In genomic region chr1:26368486-26368885, GRCh38 we compare ENCODE assay signal across 20 cellular contexts. TPM values are rescaled to one million over a fixed set of nuclear protein-coding genes. Genes with fewer than 3 reads are reported as not detected.
DNase-seq lines count a peak whose midpoint lies in the region; ATAC-seq, FAIRE-seq and TF ChIP-seq lines count a peak whose summit lies in the region.
"Had no signal": no experiment of that assay in that cellular context is flagged by ENCODE, and none has a peak within 500 bp of the region (broad histone marks: within the 10 kb centered on the region; RNA-seq: fewer than 3 reads in every experiment).

No MANE protein-coding gene starts in this region.

- H3K9me3 Mint-ChIP-seq in activated CD8-positive, alpha-beta T cell treated with anti-CD3 and anti-CD28 coated beads, Interleukin-2, amount 10 ng/mL, durations not matched to agents 7 days and 5 days (ENCODE audit: insufficient read depth), result peaks cover 11% of the 10 kb centered on the region
- no peaks in the 10 kb centered on the region for H3K9me3 Mint-ChIP-seq in activated CD8-positive, alpha-beta T cell treated with anti-CD3 and anti-CD28 coated beads for 36 hours
- no peaks in the 10 kb centered on the region for H3K9me3 Mint-ChIP-seq in natural killer cell
- H3K9me3 Mint-ChIP-seq in natural killer cell treated with Interleukin-12 subunit alpha and Interleukin-12 subunit beta and Interleukin-15 and Interleukin-18, amount 100 ng/mL, for 72 hours, result peaks cover 3% of the 10 kb centered on the region

- H3K27me3 ChIP-seq in K562 (ENCODE audit: control insufficient read depth in 2 of 2, insufficient read depth in 2 of 2, low read length in 2 of 2) (no peaks in the 10 kb centered on the region), right cardiac atrium (ENCODE audit: control insufficient read depth, insufficient read depth) (no peaks in the 10 kb centered on the region)

- in situ Hi-C loops in K562 (cut with MboI), result no loop called here

- peaks cover 73% of the 10 kb centered on the region for H3K4me1 Mint-ChIP-seq in activated CD8-positive, alpha-beta T cell treated with anti-CD3 and anti-CD28 coated beads, Interleukin-2, amount 10 ng/mL, durations not matched to agents 7 days and 5 days (ENCODE audit: low read depth)
- peaks cover 49% of the 10 kb centered on the region for H3K4me1 Mint-ChIP-seq in activated CD8-positive, alpha-beta T cell treated with anti-CD3 and anti-CD28 coated beads for 36 hours (ENCODE audit: low read depth)
- peaks cover 48 to 51% of the 10 kb centered on the region in 2 donors for H3K4me1 Mint-ChIP-seq in natural killer cell
- peaks cover 42 to 49% of the 10 kb centered on the region in 2 donors for H3K4me1 Mint-ChIP-seq in natural killer cell treated with Interleukin-12 subunit alpha and Interleukin-12 subunit beta and Interleukin-15 and Interleukin-18, amount 100 ng/mL, for 72 hours (ENCODE audit: low read depth in 2 of 2)

- 64% methylated on average over 3 of the region's 3 CpGs for WGBS in K562 (ENCODE audit: insufficient coverage, low coverage, missing lambda C conversion rate)
- 88% methylated on average over 3 of the region's 3 CpGs for WGBS in right cardiac atrium

- TF ChIP-seq EP300 in K562 (IDR thresholded peaks at IDR 0.05; ENCODE audit: low read length), result no peak

- no peaks in the 10 kb centered on the region for H3K36me3 ChIP-seq in K562 (ENCODE audit: control insufficient read depth, insufficient read depth, low read length)

- no peak for TF ChIP-seq RAD21 in K562 (CRISPR knock-in tag; conservative IDR thresholded peaks at IDR 0.05 in 1 of 2, IDR thresholded peaks at IDR 0.05 in 1 of 2)

- no peaks in the 10 kb centered on the region for H4K20me1 ChIP-seq in K562 (replicated peaks; ENCODE audit: control insufficient read depth, insufficient read depth, low read length)

- H3K27ac Mint-ChIP-seq in activated CD8-positive, alpha-beta T cell treated with anti-CD3 and anti-CD28 coated beads, Interleukin-2, amount 10 ng/mL, durations not matched to agents 7 days and 5 days, result no peak overlapping the region
- no peak overlapping the region for H3K27ac Mint-ChIP-seq in activated CD8-positive, alpha-beta T cell treated with anti-CD3 and anti-CD28 coated beads for 36 hours
- no peak overlapping the region for H3K27ac Mint-ChIP-seq in natural killer cell
- H3K27ac Mint-ChIP-seq in natural killer cell treated with Interleukin-12 subunit alpha and Interleukin-12 subunit beta and Interleukin-15 and Interleukin-18, amount 100 ng/mL, for 72 hours, result no peak overlapping the region
- H3K27ac Mint-ChIP-seq: CD4-positive, alpha-beta T cell had no signal

- no peaks in the 10 kb centered on the region for H3K9me1 ChIP-seq in K562 (ENCODE audit: control insufficient read depth, insufficient read depth, low read length)

- H3K9ac ChIP-seq in K562 (ENCODE audit: insufficient read depth in 1 of 2, low read depth in 2 of 2, low read length in 2 of 2), result no peak overlapping the region

- H3K4me3 ChIP-seq in K562 (no peak overlapping the region), right cardiac atrium (ENCODE audit: low read length) (no peak overlapping the region)
- H3K4me3 ChIP-seq: A549, GM12878 had no signal

- peak overlapping the region; percentile 4 for H3K4me3 Mint-ChIP-seq in activated CD8-positive, alpha-beta T cell treated with anti-CD3 and anti-CD28 coated beads, Interleukin-2, amount 10 ng/mL, durations not matched to agents 7 days and 5 days
- H3K4me3 Mint-ChIP-seq in activated CD8-positive, alpha-beta T cell treated with anti-CD3 and anti-CD28 coated beads for 36 hours, result no peak overlapping the region
- peak overlapping the region; percentile 28 for H3K4me3 Mint-ChIP-seq in natural killer cell
- no peak overlapping the region for H3K4me3 Mint-ChIP-seq in natural killer cell treated with Interleukin-12 subunit alpha and Interleukin-12 subunit beta and Interleukin-15 and Interleukin-18, amount 100 ng/mL, for 72 hours
- H3K4me3 Mint-ChIP-seq: CD4-positive, alpha-beta T cell had no signal

- CTCF ChIA-PET in activated CD8-positive, alpha-beta T cell treated with anti-CD3 and anti-CD28 coated beads, Interleukin-2, amount 10 ng/mL, durations not matched to agents 7 days and 5 days (lab: Charles Lee), result interaction anchor here (2.0 kb wide), 2 partner anchors 23 to 49 kb away, joined by 8 to 11 read pairs; no protein-coding TSS in a partner anchor
- CTCF ChIA-PET in activated CD8-positive, alpha-beta T cell treated with anti-CD3 and anti-CD28 coated beads for 36 hours (lab: Charles Lee), result interaction anchor here (1.8 kb wide), 1 partner anchor 47 kb away, joined by 4 read pairs; no protein-coding TSS in a partner anchor
- CTCF ChIA-PET in K562 (lab: Yijun Ruan, JAX; ENCODE audit: low intra/inter-chr PET ratio), result no interaction called here

- no peak overlapping the region for H3K4me2 ChIP-seq in K562 (ENCODE audit: insufficient read depth, low read length)
- H3K4me2 ChIP-seq: A549 had no signal

- POLR2A ChIA-PET in activated CD8-positive, alpha-beta T cell treated with anti-CD3 and anti-CD28 coated beads, Interleukin-2, amount 10 ng/mL, durations not matched to agents 7 days and 5 days (lab: Charles Lee), result no interaction called here
- POLR2A ChIA-PET in activated CD8-positive, alpha-beta T cell treated with anti-CD3 and anti-CD28 coated beads for 36 hours (lab: Charles Lee), result no interaction called here
- POLR2A ChIA-PET in K562 (lab: Yijun Ruan, JAX), result interaction anchor here (1.1 kb wide), 1 partner anchor 8 kb away, joined by 3 read pairs; no protein-coding TSS in a partner anchor

- no peak for DNase-seq in activated CD8-positive, alpha-beta T cell treated with anti-CD3 and anti-CD28 coated beads, Interleukin-2, amount 10 ng/mL, durations not matched to agents 7 days and 5 days
- no peak for DNase-seq in activated CD8-positive, alpha-beta T cell treated with anti-CD3 and anti-CD28 coated beads for 36 hours
- DNase-seq in natural killer cell (no peak), K562 (ENCODE audit: extremely low read depth in 1 of 4, low spot score in 3 of 4) (no peak), right cardiac atrium (no peak), NCI-H510A (lab: John Stamatoyannopoulos, UW) (no peak), inferior parietal cortex (ENCODE audit: extremely low spot score) (no peak)
- no peak for DNase-seq in natural killer cell treated with Interleukin-12 subunit alpha and Interleukin-12 subunit beta and Interleukin-15 and Interleukin-18, amount 100 ng/mL, for 72 hours (ENCODE audit: low spot score)
- DNase-seq: AML-193; Calu3; CD4-positive, alpha-beta T cell; DMS79 treated with DMSO at 0.1 percent for 48 hours; GOT3 had no signal

- TF ChIP-seq POLR2A in K562 (conservative IDR thresholded peaks at IDR 0.05), result no peak

- H3K27me3 Mint-ChIP-seq in activated CD8-positive, alpha-beta T cell treated with anti-CD3 and anti-CD28 coated beads, Interleukin-2, amount 10 ng/mL, durations not matched to agents 7 days and 5 days (ENCODE audit: low read depth), result peaks cover 2% of the 10 kb centered on the region
- H3K27me3 Mint-ChIP-seq in activated CD8-positive, alpha-beta T cell treated with anti-CD3 and anti-CD28 coated beads for 36 hours, result peaks cover 3% of the 10 kb centered on the region
- H3K27me3 Mint-ChIP-seq in natural killer cell (ENCODE audit: low read depth in 2 of 2), result peaks cover 16 to 32% of the 10 kb centered on the region in 2 donors
- peaks cover 20 to 29% of the 10 kb centered on the region in 2 donors for H3K27me3 Mint-ChIP-seq in natural killer cell treated with Interleukin-12 subunit alpha and Interleukin-12 subunit beta and Interleukin-15 and Interleukin-18, amount 100 ng/mL, for 72 hours

- no peak for FAIRE-seq in K562 (lab: Jason Lieb, UNC)
- FAIRE-seq: A549, GM12878 had no signal

- H2AFZ ChIP-seq in K562 (ENCODE audit: low read depth, low read length), result no peak overlapping the region

- peaks cover 26% of the 10 kb centered on the region for H3K36me3 Mint-ChIP-seq in activated CD8-positive, alpha-beta T cell treated with anti-CD3 and anti-CD28 coated beads, Interleukin-2, amount 10 ng/mL, durations not matched to agents 7 days and 5 days (ENCODE audit: low read depth)
- H3K36me3 Mint-ChIP-seq in activated CD8-positive, alpha-beta T cell treated with anti-CD3 and anti-CD28 coated beads for 36 hours (ENCODE audit: low read depth), result peaks cover 5% of the 10 kb centered on the region
- H3K36me3 Mint-ChIP-seq in natural killer cell, result no peaks in the 10 kb centered on the region
- peaks cover 5% of the 10 kb centered on the region for H3K36me3 Mint-ChIP-seq in natural killer cell treated with Interleukin-12 subunit alpha and Interleukin-12 subunit beta and Interleukin-15 and Interleukin-18, amount 100 ng/mL, for 72 hours

- no peak for TF ChIP-seq CTCF in activated CD8-positive, alpha-beta T cell treated with anti-CD3 and anti-CD28 coated beads for 36 hours (IDR thresholded peaks at IDR 0.05)
- TF ChIP-seq CTCF in natural killer cell (IDR thresholded peaks at IDR 0.05), result no peak
- no peak for TF ChIP-seq CTCF in K562 (IDR thresholded peaks at IDR 0.05 in 2 of 3, conservative IDR thresholded peaks at IDR 0.05 in 1 of 3; ENCODE audit: insufficient read depth in 2 of 3, low read depth in 1 of 3, low read length in 3 of 3)

- no peak for ATAC-seq in activated CD8-positive, alpha-beta T cell treated with anti-CD3 and anti-CD28 coated beads, Interleukin-2, amount 10 ng/mL, durations not matched to agents 7 days and 5 days
- ATAC-seq in activated CD8-positive, alpha-beta T cell treated with anti-CD3 and anti-CD28 coated beads for 36 hours, result no peak
- ATAC-seq in natural killer cell (no peak), K562 (no peak), right cardiac atrium (no peak)
- ATAC-seq in natural killer cell treated with Interleukin-12 subunit alpha and Interleukin-12 subunit beta and Interleukin-15 and Interleukin-18, amount 100 ng/mL, for 72 hours, result no peak
- ATAC-seq: A549, GM12878, HCT116 had no signal

- H3K4me1 ChIP-seq in K562 (replicated peaks in 1 of 2; ENCODE audit: control insufficient read depth in 2 of 2, insufficient read depth in 2 of 2, low read length in 2 of 2) (peaks cover 0 to 9% of the 10 kb centered on the region in 2 experiments; a peak in 3 of 5 replicates), right cardiac atrium (ENCODE audit: control insufficient read depth, insufficient read depth, low read length) (no peaks in the 10 kb centered on the region)

- H3K9me3 ChIP-seq in K562 (replicated peaks; ENCODE audit: control insufficient read depth, insufficient read depth, low read depth, low read length), result peaks cover 4% of the 10 kb centered on the region; the same call in 1 of the 2 replicates
- no peaks in the 10 kb centered on the region for H3K9me3 ChIP-seq in right cardiac atrium (ENCODE audit: control insufficient read depth, low read length)
- H3K9me3 ChIP-seq: A549 had no signal

- no peak overlapping the region for H3K27ac ChIP-seq in K562 (ENCODE audit: extremely low read depth, low read depth, low read length)
- H3K27ac ChIP-seq in right cardiac atrium (ENCODE audit: low read length), result no peak overlapping the region
- H3K27ac ChIP-seq: 22Rv1, A549, C4-2B had no signal

- intact Hi-C loops in activated CD8-positive, alpha-beta T cell treated with anti-CD3 and anti-CD28 coated beads for 36 hours (cut with micrococcal nuclease), result no loop called here
- intact Hi-C loops in natural killer cell (cut with micrococcal nuclease), result loop anchor here (10.0 kb wide), 1 partner anchor 46 kb away; the partner anchor contains the start of gene LIN28A
- intact Hi-C loops in K562 (cut with micrococcal nuclease), result loop anchor here (1.0 kb wide), 1 partner anchor 23 kb away; no protein-coding TSS in a partner anchor
- intact Hi-C loops in right cardiac atrium (cut with DNase I), result no loop called here

- H3K79me2 ChIP-seq in K562 (ENCODE audit: control insufficient read depth, insufficient read depth, low read length), result no peaks in the 10 kb centered on the region

- no TSS peak for BruUV-seq in K562 (replicated peaks; lab: Mats Ljungman, UMichigan)

RNA-seq across cellular contexts. Expression of gene ZNF683, which starts 4.1 kb away (rescaled TPM):
- total RNA-seq in activated CD8-positive, alpha-beta T cell treated with anti-CD3 and anti-CD28 coated beads, Interleukin-2, amount 10 ng/mL, durations not matched to agents 7 days and 5 days, result 10 to 100 TPM; 24.0 to 26.6 TPM
- 1 to 10 TPM in 1 of 2 experiments, under 1 TPM in 1; 0.69 to 1.3 TPM for total RNA-seq in activated CD8-positive, alpha-beta T cell treated with anti-CD3 and anti-CD28 coated beads for 36 hours
- 10 to 100 TPM in 2 of 3 donors, 1 to 10 TPM in 1; 9.6 to 38.2 (median 19.7) TPM for total RNA-seq in natural killer cell
- not detected for total RNA-seq in natural killer cell treated with Interleukin-12 subunit alpha and Interleukin-12 subunit beta and Interleukin-15 and Interleukin-18, amount 100 ng/mL, for 72 hours
- not detected in 2 replicates for total RNA-seq in K562 (2011; cell fraction: chromatin; rRNA removed; ENCODE audit: low replicate concordance)
- not detected in 2 replicates for total RNA-seq in K562 (2011; cell fraction: nucleolus; rRNA removed)
- not detected in 2 replicates for total RNA-seq in K562 (2011; cell fraction: nucleoplasm; rRNA removed)
- total RNA-seq in K562 (2014; rRNA removed), result not detected in 2 replicates
- total RNA-seq in K562 (2014; rRNA removed; fragmentation: Illumina TruSeq; extraction: Trizol), result not detected in 2 replicates
- total RNA-seq in K562 (2015; rRNA removed; fragmentation: Illumina TruSeq; extraction: Trizol), result not detected in 2 replicates
- total RNA-seq in K562 (2021), result not detected in 2 replicates
- polyA plus RNA-seq in K562 (2011; rRNA removed), result not detected in 2 replicates
- not detected in 2 replicates for polyA plus RNA-seq in K562 (2011; cell fraction: cytosol; rRNA removed)
- not detected in 2 replicates for polyA plus RNA-seq in K562 (2011; cell fraction: nucleus; rRNA removed)
- not detected in 2 replicates for polyA plus RNA-seq in K562 (2012)
- polyA plus RNA-seq in K562 (2014; fragmentation: Illumina TruSeq; extraction: Trizol), result not detected in 2 replicates
- polyA plus RNA-seq in K562 (2014; fragmentation: Nextera tagmentation; extraction: Ambion mirVana), result not detected
- not detected in 2 replicates for polyA plus RNA-seq in K562 (2014; rRNA removed)
- not detected in 2 replicates for polyA minus RNA-seq in K562 (2011; rRNA and poly(A)+ RNA removed)
- polyA minus RNA-seq in K562 (2011; cell fraction: cytosol; rRNA and poly(A)+ RNA removed), result not detected in 2 replicates
- polyA minus RNA-seq in K562 (2011; cell fraction: nucleus; rRNA and poly(A)+ RNA removed), result not detected in 2 replicates
- under 1 TPM in 1 of 4 donors, not detected in 3; 0.23 TPM for total RNA-seq in right cardiac atrium
- not detected for polyA plus RNA-seq in right cardiac atrium
- total RNA-seq: Calu3, GM12878, H7 had no signal
- polyA plus RNA-seq: A549, BJ, GM12878 had no signal

RNA-seq across cellular contexts. Expression of gene CRYBG2, which starts 14.6 kb away (rescaled TPM):
- total RNA-seq in activated CD8-positive, alpha-beta T cell treated with anti-CD3 and anti-CD28 coated beads, Interleukin-2, amount 10 ng/mL, durations not matched to agents 7 days and 5 days, result 1 to 10 TPM; 7.6 to 8.7 TPM
- 1 to 10 TPM; 4.5 to 6.4 TPM for total RNA-seq in activated CD8-positive, alpha-beta T cell treated with anti-CD3 and anti-CD28 coated beads for 36 hours
- total RNA-seq in natural killer cell (1 to 10 TPM; 2.5 to 5.8 (median 3.2) TPM), K562 (2014; rRNA removed) (7.5 and 12.6 TPM in 2 replicates), K562 (2014; rRNA removed; fragmentation: Illumina TruSeq; extraction: Trizol) (1.3 and 2.1 TPM in 2 replicates), K562 (2015; rRNA removed; fragmentation: Illumina TruSeq; extraction: Trizol) (1.9 and 2.5 TPM in 2 replicates), K562 (2021) (8.5 and 8.8 TPM in 2 replicates), right cardiac atrium (not detected)
- under 1 TPM in 1 of 2 donors, not detected in 1; 0.95 TPM for total RNA-seq in natural killer cell treated with Interleukin-12 subunit alpha and Interleukin-12 subunit beta and Interleukin-15 and Interleukin-18, amount 100 ng/mL, for 72 hours
- 7.8 and 10.7 TPM in 2 replicates for total RNA-seq in K562 (2011; cell fraction: chromatin; rRNA removed; ENCODE audit: low replicate concordance)
- total RNA-seq in K562 (2011; cell fraction: nucleolus; rRNA removed), result 10.0 and 10.2 TPM in 2 replicates
- 5.7 and 6.5 TPM in 2 replicates for total RNA-seq in K562 (2011; cell fraction: nucleoplasm; rRNA removed)
- polyA plus RNA-seq in K562 (2011; rRNA removed) (3.3 and 3.8 TPM in 2 replicates), K562 (2014; fragmentation: Illumina TruSeq; extraction: Trizol) (3.7 and 5.1 TPM in 2 replicates), K562 (2014; fragmentation: Nextera tagmentation; extraction: Ambion mirVana) (1 to 10 TPM in 1 of 2 experiments, under 1 TPM in 1; 0.39 to 2.4 TPM), K562 (2014; rRNA removed) (3.1 and 8.1 TPM in 2 replicates), right cardiac atrium (not detected)
- polyA plus RNA-seq in K562 (2011; cell fraction: cytosol; rRNA removed), result 4.8 and 8.5 TPM in 2 replicates
- polyA plus RNA-seq in K562 (2011; cell fraction: nucleus; rRNA removed), result 6.5 and 9.6 TPM in 2 replicates
- 4.3 and 24.3 TPM in 2 replicates for polyA plus RNA-seq in K562 (2012)
- polyA minus RNA-seq in K562 (2011; rRNA and poly(A)+ RNA removed), result 1.6 and 1.9 TPM in 2 replicates
- 5.9 and 7.5 TPM in 2 replicates for polyA minus RNA-seq in K562 (2011; cell fraction: cytosol; rRNA and poly(A)+ RNA removed)
- 2.6 and 4.4 TPM in 2 replicates for polyA minus RNA-seq in K562 (2011; cell fraction: nucleus; rRNA and poly(A)+ RNA removed)

RNA-seq across cellular contexts. Expression of gene LIN28A, which starts 42.1 kb away (rescaled TPM):
- total RNA-seq in activated CD8-positive, alpha-beta T cell treated with anti-CD3 and anti-CD28 coated beads, Interleukin-2, amount 10 ng/mL, durations not matched to agents 7 days and 5 days, result not detected
- not detected for total RNA-seq in activated CD8-positive, alpha-beta T cell treated with anti-CD3 and anti-CD28 coated beads for 36 hours
- not detected for total RNA-seq in natural killer cell
- not detected for total RNA-seq in natural killer cell treated with Interleukin-12 subunit alpha and Interleukin-12 subunit beta and Interleukin-15 and Interleukin-18, amount 100 ng/mL, for 72 hours
- 0.51 and 0.97 TPM in 2 replicates for total RNA-seq in K562 (2011; cell fraction: chromatin; rRNA removed; ENCODE audit: low replicate concordance)
- 0.53 and 0.67 TPM in 2 replicates for total RNA-seq in K562 (2011; cell fraction: nucleolus; rRNA removed)
- total RNA-seq in K562 (2011; cell fraction: nucleoplasm; rRNA removed), result 0.81 and 1.5 TPM in 2 replicates
- 3.1 and 3.8 TPM in 2 replicates for total RNA-seq in K562 (2014; rRNA removed)
- total RNA-seq in K562 (2014; rRNA removed; fragmentation: Illumina TruSeq; extraction: Trizol), result 4.3 and 4.5 TPM in 2 replicates
- 4.5 and 5.4 TPM in 2 replicates for total RNA-seq in K562 (2015; rRNA removed; fragmentation: Illumina TruSeq; extraction: Trizol)
- 5.1 TPM in 2 replicates for total RNA-seq in K562 (2021)
- 0.26 and 5.2 TPM in 2 replicates for polyA plus RNA-seq in K562 (2011; rRNA removed)
- polyA plus RNA-seq in K562 (2011; cell fraction: cytosol; rRNA removed), result 0.25 and 1.9 TPM in 2 replicates
- 0.15 and 1.7 TPM in 2 replicates for polyA plus RNA-seq in K562 (2011; cell fraction: nucleus; rRNA removed)
- polyA plus RNA-seq in K562 (2012), result 0.24 and 1.0 TPM in 2 replicates
- polyA plus RNA-seq in K562 (2014; fragmentation: Illumina TruSeq; extraction: Trizol), result 3.5 and 3.9 TPM in 2 replicates
- polyA plus RNA-seq in K562 (2014; fragmentation: Nextera tagmentation; extraction: Ambion mirVana), result 1 to 10 TPM in 1 of 2 experiments, under 1 TPM in 1; 0.80 to 1.0 TPM
- polyA plus RNA-seq in K562 (2014; rRNA removed), result 2.4 and 3.2 TPM in 2 replicates
- 0.69 and 13.6 TPM in 2 replicates for polyA minus RNA-seq in K562 (2011; rRNA and poly(A)+ RNA removed)
- polyA minus RNA-seq in K562 (2011; cell fraction: cytosol; rRNA and poly(A)+ RNA removed), result 0.36 and 6.4 TPM in 2 replicates
- polyA minus RNA-seq in K562 (2011; cell fraction: nucleus; rRNA and poly(A)+ RNA removed), result 0.11 and 0.81 TPM in 2 replicates
- not detected for total RNA-seq in right cardiac atrium
- polyA plus RNA-seq in right cardiac atrium, result not detected
- total RNA-seq: Calu3; CD4-positive, alpha-beta T cell had no signal
- polyA plus RNA-seq: BJ had no signal

RNA-seq across cellular contexts. Expression of gene CD52, which starts 50.7 kb away (rescaled TPM):
- total RNA-seq in activated CD8-positive, alpha-beta T cell treated with anti-CD3 and anti-CD28 coated beads, Interleukin-2, amount 10 ng/mL, durations not matched to agents 7 days and 5 days, result 1,000 to 10,000 TPM; 1,112 to 1,180 TPM
- 100 to 1,000 TPM; 324 to 344 TPM for total RNA-seq in activated CD8-positive, alpha-beta T cell treated with anti-CD3 and anti-CD28 coated beads for 36 hours
- 100 to 1,000 TPM; 454 to 485 (median 482) TPM for total RNA-seq in natural killer cell
- 10 to 100 TPM in 1 of 2 donors, 1 to 10 TPM in 1; 8.1 to 17.2 TPM for total RNA-seq in natural killer cell treated with Interleukin-12 subunit alpha and Interleukin-12 subunit beta and Interleukin-15 and Interleukin-18, amount 100 ng/mL, for 72 hours
- total RNA-seq in K562 (2011; cell fraction: chromatin; rRNA removed; ENCODE audit: low replicate concordance), result 26.7 and 65.5 TPM in 2 replicates
- 72.0 and 78.5 TPM in 2 replicates for total RNA-seq in K562 (2011; cell fraction: nucleolus; rRNA removed)
- total RNA-seq in K562 (2011; cell fraction: nucleoplasm; rRNA removed), result 50.2 and 55.9 TPM in 2 replicates
- 34.9 and 43.3 TPM in 2 replicates for total RNA-seq in K562 (2014; rRNA removed)
- 127 TPM in 2 replicates for total RNA-seq in K562 (2014; rRNA removed; fragmentation: Illumina TruSeq; extraction: Trizol)
- 182 and 185 TPM in 2 replicates for total RNA-seq in K562 (2015; rRNA removed; fragmentation: Illumina TruSeq; extraction: Trizol)
- 70.9 and 90.7 TPM in 2 replicates for total RNA-seq in K562 (2021)
- 312 and 418 TPM in 2 replicates for polyA plus RNA-seq in K562 (2011; rRNA removed)
- polyA plus RNA-seq in K562 (2011; cell fraction: cytosol; rRNA removed), result 457 and 520 TPM in 2 replicates
- 77.7 and 147 TPM in 2 replicates for polyA plus RNA-seq in K562 (2011; cell fraction: nucleus; rRNA removed)
- 170 and 195 TPM in 2 replicates for polyA plus RNA-seq in K562 (2012)
- polyA plus RNA-seq in K562 (2014; fragmentation: Illumina TruSeq; extraction: Trizol), result 147 and 173 TPM in 2 replicates
- 100 to 1,000 TPM; 355 to 488 TPM for polyA plus RNA-seq in K562 (2014; fragmentation: Nextera tagmentation; extraction: Ambion mirVana)
- polyA plus RNA-seq in K562 (2014; rRNA removed), result 152 and 198 TPM in 2 replicates
- polyA minus RNA-seq in K562 (2011; rRNA and poly(A)+ RNA removed), result 56.1 and 74.7 TPM in 2 replicates
- polyA minus RNA-seq in K562 (2011; cell fraction: cytosol; rRNA and poly(A)+ RNA removed), result 28.1 and 33.6 TPM in 2 replicates
- polyA minus RNA-seq in K562 (2011; cell fraction: nucleus; rRNA and poly(A)+ RNA removed), result 6.9 and 14.1 TPM in 2 replicates
- 1 to 10 TPM; 1.8 to 5.7 (median 4.1) TPM for total RNA-seq in right cardiac atrium
- polyA plus RNA-seq in right cardiac atrium, result 4.5 TPM
- total RNA-seq: Calu3 had no signal
- polyA plus RNA-seq: A549, BJ had no signal

Comparison
In these comparisons a context has a peak if more than half of its experiments do, and no peak if none do; other contexts are left out.
1. H3K4me3 Mint-ChIP-seq: peak in activated CD8-positive, alpha-beta T cell treated with anti-CD3 and anti-CD28 coated beads, Interleukin-2, amount 10 ng/mL, durations not matched to agents 7 days and 5 days (single experiment) and natural killer cell (single experiment); none in activated CD8-positive, alpha-beta T cell treated with anti-CD3 and anti-CD28 coated beads for 36 hours (single experiment) and natural killer cell treated with Interleukin-12 subunit alpha and Interleukin-12 subunit beta and Interleukin-15 and Interleukin-18, amount 100 ng/mL, for 72 hours (single experiment).
2. RNA of gene ZNF683, which starts 4.1 kb away (total RNA-seq): 24.0 to 26.6 TPM in activated CD8-positive, alpha-beta T cell treated with anti-CD3 and anti-CD28 coated beads, Interleukin-2, amount 10 ng/mL, durations not matched to agents 7 days and 5 days and 9.6 to 38.2 TPM in natural killer cell; 0.69 to 1.3 TPM in activated CD8-positive, alpha-beta T cell treated with anti-CD3 and anti-CD28 coated beads for 36 hours, not detected in natural killer cell treated with Interleukin-12 subunit alpha and Interleukin-12 subunit beta and Interleukin-15 and Interleukin-18, amount 100 ng/mL, for 72 hours, 0.23 TPM in right cardiac atrium and not detected in K562; every median in the first group is over 4 times any median in the second.
3. intact Hi-C loops: an anchor here in natural killer cell (10.0 kb wide) and K562 (1.0 kb wide); none called in activated CD8-positive, alpha-beta T cell treated with anti-CD3 and anti-CD28 coated beads for 36 hours and right cardiac atrium.